In the genomic region with DNA sequence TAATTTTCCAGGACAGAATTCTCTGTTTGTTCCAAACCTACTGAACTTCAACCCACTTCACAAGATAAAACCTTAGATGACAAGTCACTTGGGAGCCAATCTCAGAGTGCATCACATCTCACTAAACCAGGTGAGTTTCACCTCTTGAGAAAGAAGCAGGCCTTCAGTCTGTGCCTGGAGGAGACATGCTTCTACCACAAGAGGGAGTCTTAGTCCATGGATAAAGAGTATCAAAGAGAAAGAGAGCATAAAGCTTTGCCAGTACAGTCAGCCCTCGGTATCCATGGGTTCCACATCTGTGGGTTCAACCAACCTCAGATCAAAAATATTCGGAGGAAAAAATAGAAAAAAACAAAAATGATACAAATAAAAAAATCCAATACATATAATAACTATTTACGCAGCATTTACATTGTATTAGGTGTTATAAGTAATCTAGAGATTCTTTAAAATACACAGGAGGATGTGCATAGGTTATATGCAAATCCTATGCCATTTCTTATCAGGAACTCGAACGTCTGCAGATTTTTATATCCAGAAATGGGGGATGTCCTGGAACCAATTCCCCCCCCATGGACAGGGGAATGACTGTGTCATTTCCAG, we compare ENCODE assay signal across 1 cellular context.
TF ChIP-seq lines count a peak whose summit lies in the region.

No MANE protein-coding gene starts in this region.

TF ChIP-seq in GM23338, 12 proteins besides CTCF, POLR2A, EP300 and RAD21 (continued from another document):
- TF ChIP-seq, protein P1, sequence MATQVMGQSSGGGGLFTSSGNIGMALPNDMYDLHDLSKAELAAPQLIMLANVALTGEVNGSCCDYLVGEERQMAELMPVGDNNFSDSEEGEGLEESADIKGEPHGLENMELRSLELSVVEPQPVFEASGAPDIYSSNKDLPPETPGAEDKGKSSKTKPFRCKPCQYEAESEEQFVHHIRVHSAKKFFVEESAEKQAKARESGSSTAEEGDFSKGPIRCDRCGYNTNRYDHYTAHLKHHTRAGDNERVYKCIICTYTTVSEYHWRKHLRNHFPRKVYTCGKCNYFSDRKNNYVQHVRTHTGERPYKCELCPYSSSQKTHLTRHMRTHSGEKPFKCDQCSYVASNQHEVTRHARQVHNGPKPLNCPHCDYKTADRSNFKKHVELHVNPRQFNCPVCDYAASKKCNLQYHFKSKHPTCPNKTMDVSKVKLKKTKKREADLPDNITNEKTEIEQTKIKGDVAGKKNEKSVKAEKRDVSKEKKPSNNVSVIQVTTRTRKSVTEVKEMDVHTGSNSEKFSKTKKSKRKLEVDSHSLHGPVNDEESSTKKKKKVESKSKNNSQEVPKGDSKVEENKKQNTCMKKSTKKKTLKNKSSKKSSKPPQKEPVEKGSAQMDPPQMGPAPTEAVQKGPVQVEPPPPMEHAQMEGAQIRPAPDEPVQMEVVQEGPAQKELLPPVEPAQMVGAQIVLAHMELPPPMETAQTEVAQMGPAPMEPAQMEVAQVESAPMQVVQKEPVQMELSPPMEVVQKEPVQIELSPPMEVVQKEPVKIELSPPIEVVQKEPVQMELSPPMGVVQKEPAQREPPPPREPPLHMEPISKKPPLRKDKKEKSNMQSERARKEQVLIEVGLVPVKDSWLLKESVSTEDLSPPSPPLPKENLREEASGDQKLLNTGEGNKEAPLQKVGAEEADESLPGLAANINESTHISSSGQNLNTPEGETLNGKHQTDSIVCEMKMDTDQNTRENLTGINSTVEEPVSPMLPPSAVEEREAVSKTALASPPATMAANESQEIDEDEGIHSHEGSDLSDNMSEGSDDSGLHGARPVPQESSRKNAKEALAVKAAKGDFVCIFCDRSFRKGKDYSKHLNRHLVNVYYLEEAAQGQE (IDR thresholded peaks at IDR 0.05; ENCODE audit: unreplicated experiment): no peak
